11 cellular contexts compared by ENCODE assay signal in genomic region chr3:195635262-195635873, GRCh38. TPM values are rescaled to one million over a fixed set of nuclear protein-coding genes. Genes with fewer than 3 reads are reported as not detected.
DNase-seq lines count a peak whose midpoint lies in the region; ATAC-seq, FAIRE-seq and TF ChIP-seq lines count a peak whose summit lies in the region.
"Not testable (repeated sequence)": the region's sequence is repeated elsewhere in the genome, so short reads cannot be mapped to it uniquely, and the experiment has no call there.
"Had no signal": no experiment of that assay in that cellular context is flagged by ENCODE, and none has a peak within 500 bp of the region (broad histone marks: within the 10 kb centered on the region; RNA-seq: fewer than 3 reads in every experiment).

No MANE protein-coding gene starts in this region.

- not testable (repeated sequence) for H3K4me1 ChIP-seq in A549; H9 (ENCODE audit: insufficient read depth, low read length); PC-3 (ENCODE audit: insufficient read depth, low read length); breast epithelium; iPS-20b (ENCODE audit: insufficient read depth, low read length)

- H3K23me2 ChIP-seq in H9 (ENCODE audit: insufficient read length, low read depth, low read length, poor library complexity, severe bottlenecking) = not testable (repeated sequence)

- peak in 1 of 2 experiments; percentile 28; a peak in 2 of 6 replicates for ATAC-seq in A549
- ATAC-seq in PC-3 = peak; percentile 33
- peak; percentile 8 for ATAC-seq in activated CD8-positive, alpha-beta T cell treated with anti-CD3 and anti-CD28 coated beads, Interleukin-2, amount 10 ng/mL, durations not matched to agents 7 days and 5 days
- peak; percentile 2 to 8 for ATAC-seq in naive thymus-derived CD8-positive, alpha-beta T cell
- not testable (repeated sequence) for ATAC-seq in stimulated activated effector memory CD8-positive, alpha-beta T cell treated with anti-CD3 and anti-CD28 coated beads, Interleukin-12 subunit alpha, Interleukin-12 subunit beta, amount 100 ng/mL, for 72 hours

- not testable (repeated sequence) for H3K23ac ChIP-seq in H9 (ENCODE audit: insufficient read length, low read depth, low read length)

- H3K4me3 ChIP-seq in A549 (peak overlapping the region; percentile 33), PC-3 (ENCODE audit: low read length) (peak overlapping the region; percentile 63; the same call in 1 of the 2 replicates), breast epithelium (peak overlapping the region; percentile 22 to 60 (median 39)), iPS-20b (ENCODE audit: low read length) (peak overlapping the region; percentile 59; the same call in 1 of the 2 replicates)

- H3K4me1 Mint-ChIP-seq in H9 = not testable (repeated sequence)
- peaks cover 20% of the 10 kb centered on the region for H3K4me1 Mint-ChIP-seq in activated CD8-positive, alpha-beta T cell treated with anti-CD3 and anti-CD28 coated beads, Interleukin-2, amount 10 ng/mL, durations not matched to agents 7 days and 5 days (ENCODE audit: low read depth)
- H3K4me1 Mint-ChIP-seq in naive thymus-derived CD8-positive, alpha-beta T cell = peaks cover 0 to 14% (median 5%) of the 10 kb centered on the region in 4 donors
- H3K4me1 Mint-ChIP-seq in stimulated activated effector memory CD8-positive, alpha-beta T cell treated with anti-CD3 and anti-CD28 coated beads, Interleukin-12 subunit alpha, Interleukin-12 subunit beta, amount 100 ng/mL, for 72 hours = peaks cover 34% of the 10 kb centered on the region

- H3K9me3 ChIP-seq in A549; H9 (ENCODE audit: control insufficient read depth, low read depth, low read length); PC-3 (ENCODE audit: low read length); breast epithelium; iPS-20b (ENCODE audit: insufficient read depth, low read depth, low read length): not testable (repeated sequence)

- H2BK15ac ChIP-seq in H9 (ENCODE audit: low read depth, low read length) = not testable (repeated sequence)

- not testable (repeated sequence) for H4K5ac ChIP-seq in H9 (ENCODE audit: insufficient read length, low read depth, low read length)

- not testable (repeated sequence) for BruUV-seq in PC-3 (replicated peaks; lab: Mats Ljungman, UMichigan)

- TF ChIP-seq RAD21 in A549 (conservative IDR thresholded peaks at IDR 0.05 in 1 of 2, IDR thresholded peaks at IDR 0.05 in 1 of 2) = not testable (repeated sequence)

- H2BK12ac ChIP-seq in H9 (ENCODE audit: insufficient read length, low read depth, low read length) = not testable (repeated sequence)

- H3K56ac ChIP-seq in H9 (ENCODE audit: insufficient read length, low read depth, low read length) = not testable (repeated sequence)

- H3K18ac ChIP-seq in H9 (ENCODE audit: insufficient read length, low read depth, low read length) = not testable (repeated sequence)

- TF ChIP-seq EP300 in A549 (IDR thresholded peaks at IDR 0.05) = not testable (repeated sequence)

- not testable (repeated sequence) for H3K27ac Mint-ChIP-seq in H9; naive thymus-derived CD8-positive, alpha-beta T cell; stimulated activated effector memory CD8-positive, alpha-beta T cell treated with anti-CD3 and anti-CD28 coated beads, Interleukin-12 subunit alpha, Interleukin-12 subunit beta, amount 100 ng/mL, for 72 hours
- H3K27ac Mint-ChIP-seq in activated CD8-positive, alpha-beta T cell treated with anti-CD3 and anti-CD28 coated beads, Interleukin-2, amount 10 ng/mL, durations not matched to agents 7 days and 5 days = peak overlapping the region; percentile 64

- H2AFZ ChIP-seq in H9 (ENCODE audit: low read length); PC-3 (ENCODE audit: low read length): not testable (repeated sequence)

- H3K36me3 ChIP-seq in PC-3 (ENCODE audit: low read depth, low read length); breast epithelium; iPS-20b (ENCODE audit: insufficient read depth, low read depth, low read length): not testable (repeated sequence)

- H3K4me3 Mint-ChIP-seq in H9 = 0 out of 5 replicates have a peak overlapping the region, but pooled peaks of 1 of the 2 experiments have one; percentile 30
- H3K4me3 Mint-ChIP-seq in activated CD8-positive, alpha-beta T cell treated with anti-CD3 and anti-CD28 coated beads, Interleukin-2, amount 10 ng/mL, durations not matched to agents 7 days and 5 days; naive thymus-derived CD8-positive, alpha-beta T cell: not testable (repeated sequence)
- H3K4me3 Mint-ChIP-seq in stimulated activated effector memory CD8-positive, alpha-beta T cell treated with anti-CD3 and anti-CD28 coated beads, Interleukin-12 subunit alpha, Interleukin-12 subunit beta, amount 100 ng/mL, for 72 hours = peak overlapping the region; percentile 69

- not testable (repeated sequence) for DNase-seq in A549 (ENCODE audit: low read depth in 1 of 2, low spot score in 1 of 2); H9; PC-3; breast epithelium (ENCODE audit: low spot score in 2 of 2); naive thymus-derived CD8-positive, alpha-beta T cell
- DNase-seq in activated CD8-positive, alpha-beta T cell treated with anti-CD3 and anti-CD28 coated beads, Interleukin-2, amount 10 ng/mL, durations not matched to agents 7 days and 5 days = peak; percentile 20
- peak in 1 of 2 donors; percentile 73 for DNase-seq in stimulated activated effector memory CD8-positive, alpha-beta T cell treated with anti-CD3 and anti-CD28 coated beads, Interleukin-12 subunit alpha, Interleukin-12 subunit beta, amount 100 ng/mL, for 72 hours (ENCODE audit: low spot score in 2 of 2)

- not testable (repeated sequence) for H3K9me3 Mint-ChIP-seq in H9; activated CD8-positive, alpha-beta T cell treated with anti-CD3 and anti-CD28 coated beads, Interleukin-2, amount 10 ng/mL, durations not matched to agents 7 days and 5 days (ENCODE audit: insufficient read depth); naive thymus-derived CD8-positive, alpha-beta T cell; stimulated activated effector memory CD8-positive, alpha-beta T cell treated with anti-CD3 and anti-CD28 coated beads, Interleukin-12 subunit alpha, Interleukin-12 subunit beta, amount 100 ng/mL, for 72 hours

- not testable (repeated sequence) for H3K27me3 Mint-ChIP-seq in H9 (ENCODE audit: low read depth); activated CD8-positive, alpha-beta T cell treated with anti-CD3 and anti-CD28 coated beads, Interleukin-2, amount 10 ng/mL, durations not matched to agents 7 days and 5 days (ENCODE audit: low read depth); naive thymus-derived CD8-positive, alpha-beta T cell

- not testable (repeated sequence) for H3K4ac ChIP-seq in H9 (ENCODE audit: low read depth, low read length)

- CTCF ChIA-PET in A549 (lab: Yijun Ruan, JAX); PC-3 (lab: Charles Lee); activated CD8-positive, alpha-beta T cell treated with anti-CD3 and anti-CD28 coated beads, Interleukin-2, amount 10 ng/mL, durations not matched to agents 7 days and 5 days (lab: Charles Lee): not testable (repeated sequence)

- not testable (repeated sequence) for H3F3A ChIP-seq in PC-3 (ENCODE audit: low read length, unreplicated experiment)

- peak overlapping the region; percentile 18 to 77; a peak in 4 of 6 replicates for H3K27ac ChIP-seq in A549
- not testable (repeated sequence) for H3K27ac ChIP-seq in H9 (ENCODE audit: insufficient read length, low read depth, low read length); PC-3 (ENCODE audit: low read length); iPS-20b (ENCODE audit: low read length)
- peak overlapping the region in 1 of 2 donors; percentile 68 for H3K27ac ChIP-seq in breast epithelium

- intact Hi-C loops in PC-3 (cut with micrococcal nuclease); breast epithelium (cut with DNase I; ENCODE audit: low total_unique reads): not testable (repeated sequence)

- not testable (repeated sequence) for H2BK120ac ChIP-seq in H9 (ENCODE audit: low read depth, low read length, poor library complexity, severe bottlenecking)

- TF ChIP-seq CTCF in A549 (IDR thresholded peaks at IDR 0.05); H9 (conservative IDR thresholded peaks at IDR 0.05); PC-3 (conservative IDR thresholded peaks at IDR 0.05; ENCODE audit: low read depth, low read length); breast epithelium (IDR thresholded peaks at IDR 0.05): not testable (repeated sequence)

- POLR2A ChIA-PET in A549 (lab: Yijun Ruan, JAX); PC-3 (lab: Charles Lee; ENCODE audit: unreplicated experiment); activated CD8-positive, alpha-beta T cell treated with anti-CD3 and anti-CD28 coated beads, Interleukin-2, amount 10 ng/mL, durations not matched to agents 7 days and 5 days (lab: Charles Lee); naive thymus-derived CD8-positive, alpha-beta T cell (lab: Charles Lee): not testable (repeated sequence)

- not testable (repeated sequence) for H3K14ac ChIP-seq in H9 (ENCODE audit: insufficient read depth, low read length)

- H2BK20ac ChIP-seq in H9 (ENCODE audit: low read depth, low read length, poor library complexity, severe bottlenecking) = not testable (repeated sequence)

- FAIRE-seq in A549 (lab: Jason Lieb, UNC) = not testable (repeated sequence)

- not testable (repeated sequence) for H3K79me2 ChIP-seq in H9 (ENCODE audit: insufficient read depth, low read length); PC-3 (ENCODE audit: low read length)

- not testable (repeated sequence) for H2AK5ac ChIP-seq in H9 (ENCODE audit: insufficient read length, low read length)

- H3K9me2 ChIP-seq in PC-3 (replicated peaks; ENCODE audit: low read length) = not testable (repeated sequence)

- H3K36me3 Mint-ChIP-seq in H9 (ENCODE audit: insufficient read depth in 1 of 3, low read depth in 3 of 3); activated CD8-positive, alpha-beta T cell treated with anti-CD3 and anti-CD28 coated beads, Interleukin-2, amount 10 ng/mL, durations not matched to agents 7 days and 5 days (ENCODE audit: low read depth); naive thymus-derived CD8-positive, alpha-beta T cell: not testable (repeated sequence)
- H3K36me3 Mint-ChIP-seq in stimulated activated effector memory CD8-positive, alpha-beta T cell treated with anti-CD3 and anti-CD28 coated beads, Interleukin-12 subunit alpha, Interleukin-12 subunit beta, amount 100 ng/mL, for 72 hours = peaks cover 43% of the 10 kb centered on the region

- WGBS in A549 (ENCODE audit: missing lambda C conversion rate) = no CpG with 5 or more reads among the region's 64 CpGs
- no CpG with 5 or more reads among the region's 64 CpGs for WGBS in H9 (ENCODE audit: extremely low coverage, insufficient read length, low lambda C conversion rate)

- not testable (repeated sequence) for TF ChIP-seq POLR2A in A549 (IDR thresholded peaks at IDR 0.05; ENCODE audit: low read length); breast epithelium (IDR thresholded peaks at IDR 0.05)

- not testable (repeated sequence) for H4K8ac ChIP-seq in H9 (replicated peaks; ENCODE audit: insufficient read length, low read depth, low read length)

- H3K4me2 ChIP-seq in A549 (peak overlapping the region; percentile 68), H9 (ENCODE audit: insufficient read depth, insufficient read length, low read length) (peak overlapping the region; percentile 39), PC-3 (ENCODE audit: low read length) (peak overlapping the region; percentile 76)

- H4K20me1 ChIP-seq in H9 (ENCODE audit: control insufficient read depth, insufficient read depth, insufficient read length); PC-3 (ENCODE audit: low read length): not testable (repeated sequence)

- H4K91ac ChIP-seq in H9 (ENCODE audit: insufficient read length, low read depth, low read length) = not testable (repeated sequence)

- not testable (repeated sequence) for H3T11ph ChIP-seq in H9 (ENCODE audit: low read length)

- not testable (repeated sequence) for H3K27me3 ChIP-seq in H9 (ENCODE audit: insufficient read depth, low read length); PC-3 (ENCODE audit: low read length); breast epithelium; iPS-20b (ENCODE audit: insufficient read depth, low read length)

- not testable (repeated sequence) for H3K9ac ChIP-seq in H9 (ENCODE audit: extremely low read depth, insufficient read length, low read length); iPS-20b (ENCODE audit: low read depth, low read length)
- H3K9ac ChIP-seq in PC-3 (ENCODE audit: low read length) = peak overlapping the region; percentile 38; the same call in 1 of the 2 replicates

- H2BK5ac ChIP-seq in H9 (ENCODE audit: insufficient read length, low read length) = not testable (repeated sequence)

- not testable (repeated sequence) for H3K79me1 ChIP-seq in H9 (ENCODE audit: insufficient read depth, low read depth, low read length, poor library complexity, severe bottlenecking)

RNA-seq across cellular contexts. Expression of gene APOD, which starts 51.6 kb away (rescaled TPM):
- polyA plus RNA-seq in A549 (2011; rRNA removed) = 2.8 and 3.1 TPM in 2 replicates
- 0.25 and 0.34 TPM in 2 replicates for polyA plus RNA-seq in A549 (2012; cell fraction: cytosol; rRNA removed)
- 0.14 and 0.58 TPM in 2 replicates for polyA plus RNA-seq in A549 (2012; cell fraction: nucleus; rRNA removed)
- polyA plus RNA-seq in A549 (2017; fragmentation: RNase III; extraction: RNeasy Plus Mini Kit Qiagen cat#74134 plus additional on column Dnase treatment) = 0.15 to 0.36 TPM (median 0.28 TPM) in 3 replicates
- 2.7 and 3.6 TPM in 2 replicates for polyA minus RNA-seq in A549 (2011; rRNA and poly(A)+ RNA removed)
- not detected in 2 replicates for total RNA-seq in H9 (2021)
- total RNA-seq in PC-3 (2014; rRNA removed) = 0.29 TPM in 1 of 2 replicates, not detected in the other
- not detected for total RNA-seq in activated CD8-positive, alpha-beta T cell treated with anti-CD3 and anti-CD28 coated beads, Interleukin-2, amount 10 ng/mL, durations not matched to agents 7 days and 5 days
- 1,000 to 10,000 TPM in 2 of 3 donors, 100 to 1,000 TPM in 1; 651 to 2,224 (median 1,247) TPM for total RNA-seq in breast epithelium
- not detected for total RNA-seq in naive thymus-derived CD8-positive, alpha-beta T cell
- polyA plus RNA-seq in naive thymus-derived CD8-positive, alpha-beta T cell = not detected
- total RNA-seq: Daoy, IMR-90, kidney epithelial cell had no signal

Comparison
In these comparisons a context has a peak if more than half of its experiments do, and no peak if none do; other contexts are left out.
1. RNA of gene APOD, which starts 51.6 kb away (total RNA-seq): 651 to 2,224 TPM in breast epithelium; not detected in H9, 0.29 TPM in PC-3, not detected in activated CD8-positive, alpha-beta T cell treated with anti-CD3 and anti-CD28 coated beads, Interleukin-2, amount 10 ng/mL, durations not matched to agents 7 days and 5 days and not detected in naive thymus-derived CD8-positive, alpha-beta T cell; every median in the first group is over 100 times any median in the second.
2. Peak in every context shown above with its lines, with median percentiles within 50 percentile points of each other: H3K4me2 ChIP-seq and H3K4me3 ChIP-seq.